In the genomic region with DNA sequence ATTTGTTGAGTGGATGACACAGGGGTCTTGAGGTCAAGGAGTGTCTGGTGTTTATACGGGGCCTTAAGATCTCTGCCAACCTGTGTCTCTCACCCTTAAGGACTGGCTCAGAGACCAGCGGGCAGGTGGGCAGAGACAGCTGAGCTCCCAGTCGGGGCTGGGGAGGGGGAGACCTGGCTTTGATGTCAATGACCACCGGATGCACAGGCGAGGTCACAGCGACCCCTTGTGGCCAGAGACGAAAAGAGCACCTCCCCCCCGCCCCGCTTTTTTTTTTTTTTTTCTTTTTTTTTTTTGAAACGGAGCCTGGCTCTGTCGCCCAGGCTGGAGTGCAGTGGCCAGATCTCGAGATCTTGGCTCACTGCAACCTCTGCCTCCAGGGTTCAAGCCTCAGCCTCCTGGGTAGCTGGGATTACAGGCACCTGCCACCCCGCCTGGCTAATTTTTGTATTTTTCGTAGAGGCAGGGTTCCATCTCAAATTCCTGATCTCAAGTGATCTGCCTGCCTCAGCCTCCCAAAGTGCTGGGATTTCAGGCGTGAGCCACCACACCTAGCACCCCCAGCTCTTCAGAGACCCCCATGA, we compare ENCODE assay signal across 8 cellular contexts.
DNase-seq lines count a peak whose midpoint lies in the region; ATAC-seq and TF ChIP-seq lines count a peak whose summit lies in the region.
"Had no signal": no experiment of that assay in that cellular context is flagged by ENCODE, and none has a peak within 500 bp of the region (broad histone marks: within the 10 kb centered on the region; RNA-seq: fewer than 3 reads in every experiment).

No MANE protein-coding gene starts in this region.

- no peak overlapping the region for H3K4me3 ChIP-seq in HL-60 (replicated peaks; ENCODE audit: insufficient read depth, low read length)
- H3K4me3 ChIP-seq: SK-N-MC had no signal

- DNase-seq in DMS79 treated with DMSO at 0.1 percent for 48 hours (lab: John Stamatoyannopoulos, UW) (peak; percentile 37), HL-60 (ENCODE audit: low read depth in 1 of 2, low spot score in 1 of 2) (peak in 1 of 2 experiments; percentile 32), germinal center (ENCODE audit: low spot score) (peak; percentile 52), cerebellar cortex (ENCODE audit: low spot score) (no peak)
- peak; percentile 28 for DNase-seq in activated CD4-positive, alpha-beta T cell treated with anti-CD3 and anti-CD28 coated beads, Interleukin-2, amount 50 U/mL, for 1 hour
- DNase-seq in stimulated activated CD4-positive, alpha-beta T cell treated with anti-CD3 and anti-CD28 coated beads, Interleukin-4, amount 100 ng/mL, for 48 hours (ENCODE audit: low read depth in 2 of 2), result peak; percentile 23 to 37

- no peak overlapping the region for H3K27ac Mint-ChIP-seq in stimulated activated memory B cell treated with anti-CD40 and anti-IgM and Interleukin-4, amounts not matched to agents 10 μg/mL and 1 μg/mL and 100 μg/mL, for 72 hours

- H3K27ac ChIP-seq in HL-60 (replicated peaks), result no peak overlapping the region
- H3K27ac ChIP-seq: SK-N-MC had no signal

- H3K4me1 Mint-ChIP-seq in stimulated activated memory B cell treated with anti-CD40 and anti-IgM and Interleukin-4, amounts not matched to agents 10 μg/mL and 1 μg/mL and 100 μg/mL, for 72 hours, result peaks cover 11% of the 10 kb centered on the region

- no peak for ATAC-seq in stimulated activated memory B cell treated with anti-CD40 and anti-IgM and Interleukin-4, amounts not matched to agents 10 μg/mL and 1 μg/mL and 100 μg/mL, for 72 hours

- no peaks in the 10 kb centered on the region for H3K27me3 Mint-ChIP-seq in stimulated activated memory B cell treated with anti-CD40 and anti-IgM and Interleukin-4, amounts not matched to agents 10 μg/mL and 1 μg/mL and 100 μg/mL, for 72 hours

- H3K36me3 Mint-ChIP-seq in stimulated activated memory B cell treated with anti-CD40 and anti-IgM and Interleukin-4, amounts not matched to agents 10 μg/mL and 1 μg/mL and 100 μg/mL, for 72 hours, result peaks cover 26% of the 10 kb centered on the region

- TF ChIP-seq CTCF in HL-60 (IDR thresholded peaks at IDR 0.05; ENCODE audit: insufficient read depth, low read length), result peak; percentile 30

- H3K9me3 Mint-ChIP-seq in stimulated activated memory B cell treated with anti-CD40 and anti-IgM and Interleukin-4, amounts not matched to agents 10 μg/mL and 1 μg/mL and 100 μg/mL, for 72 hours, result no peaks in the 10 kb centered on the region

- no peak overlapping the region for H3K4me3 Mint-ChIP-seq in stimulated activated memory B cell treated with anti-CD40 and anti-IgM and Interleukin-4, amounts not matched to agents 10 μg/mL and 1 μg/mL and 100 μg/mL, for 72 hours

- H3K27me3 ChIP-seq in HL-60 (ENCODE audit: insufficient read depth, poor library complexity, severe bottlenecking), result no peaks in the 10 kb centered on the region
